In genomic region chr10:6460861-6461409, GRCh38 we compare ENCODE assay signal across 16 cellular contexts.
"Had no signal": no experiment of that assay in that cellular context is flagged by ENCODE, and none has a peak within 500 bp of the region (broad histone marks: within the 10 kb centered on the region; RNA-seq: fewer than 3 reads in every experiment).

No MANE protein-coding gene starts in this region.

- H3K27me3 ChIP-seq: upper lobe of right lung had no signal

- H3K4me3 ChIP-seq: prostate gland, upper lobe of right lung had no signal

- H3K9me3 ChIP-seq: prostate gland, upper lobe of right lung had no signal

- ATAC-seq: esophagus mucosa, right cardiac atrium, upper lobe of right lung had no signal

- FAIRE-seq: colon, endometrium, kidney, small intestine had no signal

- H3K36me3 ChIP-seq: prostate gland had no signal

- H3K4me3 Mint-ChIP-seq: neural crest cell had no signal

- DNase-seq: activated CD4-positive, alpha-beta T cell treated with anti-CD3 and anti-CD28 coated beads for 1 hour; activated naive CD4-positive, alpha-beta T cell; amniotic stem cell; hippocampal formation; kidney; mesenchymal stem cell; right cardiac atrium; small intestine; stimulated activated CD4-positive, alpha-beta T cell treated with anti-CD3 and anti-CD28 coated beads, Interleukin-4, amount 100 ng/mL, for 24 hours; stimulated activated naive CD4-positive, alpha-beta T cell treated with Interleukin-2 at 50 U/mL for 16 hours; upper lobe of right lung had no signal

- H3K4me1 Mint-ChIP-seq: neural crest cell had no signal

- H3K27ac ChIP-seq: prostate gland, upper lobe of right lung had no signal

- H3K4me1 ChIP-seq: prostate gland, upper lobe of right lung had no signal
